12 cellular contexts compared by ENCODE assay signal in genomic region chr13:97308735-97309429, GRCh38.
A peak's percentile ranks its signal among the peaks of the same experiment; 100 is the strongest.
DNase-seq lines count a peak whose midpoint lies in the region; ATAC-seq and TF ChIP-seq lines count a peak whose summit lies in the region.
"Had no signal": no experiment of that assay in that cellular context is flagged by ENCODE, and none has a peak within 500 bp of the region (broad histone marks: within the 10 kb centered on the region; RNA-seq: fewer than 3 reads in every experiment).

No MANE protein-coding gene starts in this region.

- H3K9ac ChIP-seq in GM23248: peak overlapping the region; percentile 16; the same call in 1 of the 2 replicates

- H3K4me2 ChIP-seq in GM23248 (ENCODE audit: unreplicated experiment): peak overlapping the region; percentile 59

- DNase-seq in GM23248 (peak; percentile 38), fibroblast of villous mesenchyme (ENCODE audit: low read depth) (peak; percentile 14), sciatic nerve (ENCODE audit: low spot score) (no peak), NCI-H1092 (lab: John Stamatoyannopoulos, UW) (no peak), HPDE6-E6E7 (ENCODE audit: extremely low spot score) (no peak)
- DNase-seq: CD8-positive, alpha-beta T cell; NCI-H510A had no signal

- no peaks in the 10 kb centered on the region for H3K36me3 ChIP-seq in GM23248 (ENCODE audit: low read depth)
- H3K36me3 ChIP-seq: ascending aorta had no signal

- H3F3A ChIP-seq in GM23248 (ENCODE audit: insufficient read depth): peaks cover 30% of the 10 kb centered on the region

- TF ChIP-seq CTCF in fibroblast of villous mesenchyme (IDR thresholded peaks at IDR 0.05; ENCODE audit: insufficient read depth, low read depth, low read length): no peak

- no peaks in the 10 kb centered on the region for H3K9me3 ChIP-seq in GM23248 (ENCODE audit: low read depth)
- H3K9me3 ChIP-seq: ascending aorta had no signal

- ATAC-seq in SK-N-SH treated with all-trans-retinoic acid at 6 μM for 48 hours (no peak), sciatic nerve (peak; percentile 27), GM19328 (IDR thresholded peaks at IDR 0.05; ENCODE audit: unreplicated experiment) (no peak), GM19035 (IDR thresholded peaks at IDR 0.05; ENCODE audit: unreplicated experiment) (no peak)
- ATAC-seq: CD8-positive, alpha-beta T cell had no signal

- no peak overlapping the region for H2AFZ ChIP-seq in GM23248

- peaks cover 26% of the 10 kb centered on the region for H3K4me1 ChIP-seq in GM23248 (ENCODE audit: insufficient read depth)

- H3K27ac ChIP-seq in GM23248: peak overlapping the region; percentile 54
- H3K27ac ChIP-seq: VCaP had no signal

- in situ Hi-C loops in GM23248 (cut with MboI): no loop called here

- H4K20me1 ChIP-seq in GM23248 (ENCODE audit: insufficient read depth): no peaks in the 10 kb centered on the region

- intact Hi-C loops in sciatic nerve (cut with DNase I): no loop called here

- H3K79me2 ChIP-seq in GM23248 (ENCODE audit: insufficient read depth): peaks cover 86% of the 10 kb centered on the region

- no peaks in the 10 kb centered on the region for H3K9me2 ChIP-seq in GM23248 (ENCODE audit: insufficient read depth)

- no peaks in the 10 kb centered on the region for H3K27me3 ChIP-seq in GM23248 (replicated peaks; ENCODE audit: insufficient read depth)
- H3K27me3 ChIP-seq: ascending aorta had no signal

- H3K4me3 ChIP-seq in GM23248: 0 out of 2 replicates have a peak overlapping the region, but pooled peaks have one; percentile 31
- H3K4me3 ChIP-seq in fibroblast of villous mesenchyme (ENCODE audit: low read depth, low read length): no peak overlapping the region
- H3K4me3 ChIP-seq: ascending aorta had no signal

- 66 to 70% methylated on average over 5 of the region's 5 CpGs for WGBS in GM23248 (ENCODE audit: low coverage in 1 of 2, low lambda C conversion rate in 2 of 2, missing lambda C conversion rate in 2 of 2), 2 experiments

TF ChIP-seq in SK-N-SH treated with all-trans-retinoic acid at 6 μM for 48 hours, 23 proteins besides CTCF, POLR2A, EP300 and RAD21:
- no peak for TF ChIP-seq CSRNP3 (CRISPR knock-in tag; IDR thresholded peaks at IDR 0.05)
- TF ChIP-seq ZFP3 (CRISPR knock-in tag; IDR thresholded peaks at IDR 0.05): 0 out of 2 replicates have a peak, but pooled peaks have one; percentile 4

Comparison
In these comparisons a context has a peak if more than half of its experiments do, and no peak if none do; other contexts are left out.
1. DNase-seq: peak in GM23248 (single experiment) and fibroblast of villous mesenchyme (single experiment); none in sciatic nerve (single experiment), NCI-H1092 (single experiment) and HPDE6-E6E7 (single experiment).